Comparison of ENCODE assay signal across 12 cellular contexts in the genomic region with DNA sequence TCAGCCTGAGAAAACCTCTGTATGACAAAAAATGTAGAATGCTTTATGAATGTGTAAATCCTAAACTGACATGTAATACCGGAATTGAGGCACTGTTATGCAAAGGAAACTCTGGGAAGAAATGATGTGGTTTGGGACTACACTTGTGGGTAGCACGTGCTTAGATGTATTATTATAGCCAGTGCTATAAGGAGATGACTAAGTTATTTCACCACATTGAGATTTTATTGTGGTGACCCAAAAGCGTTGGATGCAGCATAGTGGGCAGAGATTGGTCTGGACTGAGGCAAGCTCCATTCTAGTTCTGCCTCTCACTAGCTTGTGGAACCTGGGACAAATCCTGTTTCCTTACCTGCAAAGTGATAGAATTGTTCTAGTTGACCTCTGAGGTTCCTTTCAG.
DNase-seq lines count a peak whose midpoint lies in the region; ATAC-seq and TF ChIP-seq lines count a peak whose summit lies in the region.
"Had no signal": no experiment of that assay in that cellular context is flagged by ENCODE, and none has a peak within 500 bp of the region (broad histone marks: within the 10 kb centered on the region; RNA-seq: fewer than 3 reads in every experiment).

No MANE protein-coding gene starts in this region.

- TF ChIP-seq CTCF in RWPE1 (conservative IDR thresholded peaks at IDR 0.05; ENCODE audit: low read depth): no peak

- H3K27ac ChIP-seq in RWPE1: no peak overlapping the region
- H3K27ac ChIP-seq: HL-60 had no signal

- POLR2A ChIA-PET in RWPE1 (lab: Yijun Ruan, JAX; ENCODE audit: low non-redundant PET): no interaction called here

- no peak for ATAC-seq in GM19023 (IDR thresholded peaks at IDR 0.05; ENCODE audit: unreplicated experiment)
- ATAC-seq in HG03108 (IDR thresholded peaks at IDR 0.05; ENCODE audit: unreplicated experiment): no peak

- CTCF ChIA-PET in RWPE1 (lab: Yijun Ruan, JAX): no interaction called here

- DNase-seq in A172 (ENCODE audit: low spot score) (peak; percentile 55), EH (ENCODE audit: low read depth) (peak; percentile 99), RWPE1 (ENCODE audit: low spot score) (peak; percentile 77), fibroblast of peridontal ligament (ENCODE audit: extremely low read depth) (peak; percentile 99), NCI-H2029 (lab: John Stamatoyannopoulos, UW) (no peak), NCI-H345 treated with DMSO at 0.1 percent for 48 hours (lab: John Stamatoyannopoulos, UW; ENCODE audit: unreplicated experiment) (no peak)
- DNase-seq: midbrain, NCI-H526 treated with DMSO at 0.1 percent for 48 hours, Right ventricle myocardium superior had no signal

Comparison
In these comparisons a context has a peak if more than half of its experiments do, and no peak if none do; other contexts are left out.
1. DNase-seq: peak in A172 (single experiment), EH (single experiment), RWPE1 (single experiment) and fibroblast of peridontal ligament (single experiment); none in NCI-H2029 (single experiment) and NCI-H345 treated with DMSO at 0.1 percent for 48 hours (single experiment).